Comparison of ENCODE assay signal across 16 cellular contexts in the genomic region with DNA sequence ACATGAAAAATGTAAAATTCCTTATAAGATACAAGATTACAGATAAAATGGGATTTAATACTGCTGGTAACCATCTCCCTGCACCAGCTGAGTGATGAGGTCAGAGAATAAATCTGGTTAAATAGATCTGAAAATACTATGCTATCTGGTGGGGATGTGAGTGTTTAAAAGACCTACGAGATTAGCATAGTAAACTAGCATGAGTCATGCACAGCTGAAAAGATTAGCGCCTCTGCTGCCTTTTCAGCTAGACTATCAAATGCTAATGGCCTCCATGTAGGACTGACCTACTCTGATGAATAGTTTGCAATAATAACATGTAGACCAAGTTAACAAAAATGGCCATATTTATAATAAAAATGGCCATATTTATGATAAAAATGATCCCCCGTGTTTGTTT.
"Had no signal": no experiment of that assay in that cellular context is flagged by ENCODE, and none has a peak within 500 bp of the region (broad histone marks: within the 10 kb centered on the region; RNA-seq: fewer than 3 reads in every experiment).

No MANE protein-coding gene starts in this region.

- H3K4me3 ChIP-seq: cardiac muscle cell, coronary artery, ovary, testis had no signal

- H3K4me1 ChIP-seq: foreskin keratinocyte, testis had no signal

- H3K9me3 ChIP-seq: ovary, testis had no signal

- H3K36me3 ChIP-seq: cardiac muscle cell, ovary had no signal

- H3K27ac ChIP-seq: cardiac muscle cell, coronary artery, foreskin keratinocyte, ovary, testis had no signal

- H3K27me3 ChIP-seq: cardiac muscle cell, foreskin keratinocyte, ovary, testis had no signal

- ATAC-seq: foreskin keratinocyte; left lobe of liver; stimulated activated naive CD8-positive, alpha-beta T cell treated with anti-CD3 and anti-CD28 coated beads, Interleukin-15, amount 100 ng/mL, for 72 hours had no signal

- DNase-seq: activated CD4-positive, alpha-beta T cell treated with anti-CD3 and anti-CD28 coated beads, Interleukin-2, amount 50 U/mL, for 1 hour; activated gamma-delta T cell; activated T-cell treated with anti-CD3 and anti-CD28 coated beads, Interleukin-2, amount 50 U/mL, for 24 hours; effector CD4-positive, alpha-beta T cell; foreskin keratinocyte; islet precursor cell; nephron progenitor cell; ovary; stimulated activated CD4-positive, alpha-beta T cell treated with anti-CD3 and anti-CD28 coated beads, Interleukin-15, amount 100 ng/mL, for 24 hours; stimulated activated CD4-positive, alpha-beta T cell treated with anti-CD3 and anti-CD28 coated beads, Interleukin-4, amount 100 ng/mL, for 24 hours; stimulated activated naive CD8-positive, alpha-beta T cell treated with anti-CD3 and anti-CD28 coated beads, Interleukin-15, amount 100 ng/mL, for 72 hours; T-helper 2 cell; testis had no signal
